7 cellular contexts compared by ENCODE assay signal in genomic region chr6:105278813-105279212, GRCh38.
"Had no signal": no experiment of that assay in that cellular context is flagged by ENCODE, and none has a peak within 500 bp of the region (broad histone marks: within the 10 kb centered on the region; RNA-seq: fewer than 3 reads in every experiment).

No MANE protein-coding gene starts in this region.

- H3K9me3 Mint-ChIP-seq: HFFc6 had no signal

- H3K27ac Mint-ChIP-seq: HFFc6 had no signal

- H3K4me3 ChIP-seq: HAP-1, K562 had no signal

- H3K4me3 Mint-ChIP-seq: HFFc6 had no signal

- H3K9me3 ChIP-seq: HAP-1 had no signal

- DNase-seq: GOT3, H7, HFFc6, IMR-90 had no signal

- ATAC-seq: HCT116, K562 had no signal
